13 cellular contexts compared by ENCODE assay signal in genomic region chr6:85401186-85402062, GRCh38. TPM values are rescaled to one million over a fixed set of nuclear protein-coding genes. Genes with fewer than 3 reads are reported as not detected.
DNase-seq lines count a peak whose midpoint lies in the region; ATAC-seq lines count a peak whose summit lies in the region.
"Had no signal": no experiment of that assay in that cellular context is flagged by ENCODE, and none has a peak within 500 bp of the region (broad histone marks: within the 10 kb centered on the region; RNA-seq: fewer than 3 reads in every experiment).

No MANE protein-coding gene starts in this region.

- no peak overlapping the region for H2BK5ac ChIP-seq in mesendoderm (ENCODE audit: low read length)

- peak; percentile 33 for DNase-seq in activated CD8-positive, alpha-beta T cell treated with anti-CD3 and anti-CD28 coated beads, Interleukin-2, amount 10 ng/mL, durations not matched to agents 7 days and 5 days
- no peak for DNase-seq in mesendoderm
- no peak for DNase-seq in H7
- DNase-seq in activated T-cell treated with anti-CD3 and anti-CD28 coated beads, Interleukin-2, amount 50 U/mL, for 48 hours, result no peak
- DNase-seq in amygdala (lab: John Stamatoyannopoulos, UW), result no peak
- DNase-seq in NCI-H510A treated with DMSO at 0.1 percent for 48 hours (lab: John Stamatoyannopoulos, UW), result no peak
- DNase-seq: lower lobe of right lung; NCI-H2171; stimulated activated CD4-positive, alpha-beta T cell treated with anti-CD3 and anti-CD28 coated beads, Interleukin-4, amount 100 ng/mL, for 1 hour; T1000 had no signal

- H3K79me1 ChIP-seq in mesendoderm (ENCODE audit: low read length), result no peaks in the 10 kb centered on the region

- no peak overlapping the region for H4K8ac ChIP-seq in mesendoderm (ENCODE audit: low read depth, low read length)

- peak overlapping the region; percentile 37 for H3K4ac ChIP-seq in mesendoderm (ENCODE audit: low read depth, low read length)

- no peaks in the 10 kb centered on the region for H3K36me3 Mint-ChIP-seq in activated CD8-positive, alpha-beta T cell treated with anti-CD3 and anti-CD28 coated beads, Interleukin-2, amount 10 ng/mL, durations not matched to agents 7 days and 5 days (ENCODE audit: low read depth)
- H3K36me3 Mint-ChIP-seq: CD14-positive monocyte had no signal

- H3K27me3 Mint-ChIP-seq in activated CD8-positive, alpha-beta T cell treated with anti-CD3 and anti-CD28 coated beads, Interleukin-2, amount 10 ng/mL, durations not matched to agents 7 days and 5 days (ENCODE audit: low read depth), result no peaks in the 10 kb centered on the region

- no peak overlapping the region for H3K4me3 ChIP-seq in ACC112 (ENCODE audit: low read depth, low read length)
- H3K4me3 ChIP-seq in mesendoderm (ENCODE audit: low read length), result no peak overlapping the region
- H3K4me3 ChIP-seq in H7 (ENCODE audit: insufficient read depth, low read depth, low read length), result no peak overlapping the region
- H3K4me3 ChIP-seq: lower lobe of right lung had no signal

- H3K4me2 ChIP-seq in mesendoderm (ENCODE audit: low read length), result no peak overlapping the region

- POLR2A ChIA-PET in activated CD8-positive, alpha-beta T cell treated with anti-CD3 and anti-CD28 coated beads, Interleukin-2, amount 10 ng/mL, durations not matched to agents 7 days and 5 days (lab: Charles Lee), result interaction anchor here (1.5 to 2.3 kb wide), 2 partner anchors 49 to 277 kb away, joined by 4 to 18 read pairs; partner anchors contain the start of gene NT5E

- peak; percentile 36 for ATAC-seq in GM18868 (IDR thresholded peaks at IDR 0.05; ENCODE audit: unreplicated experiment)
- ATAC-seq in activated CD8-positive, alpha-beta T cell treated with anti-CD3 and anti-CD28 coated beads, Interleukin-2, amount 10 ng/mL, durations not matched to agents 7 days and 5 days, result peak; percentile 60
- ATAC-seq: lower lobe of right lung had no signal

- CTCF ChIA-PET in activated CD8-positive, alpha-beta T cell treated with anti-CD3 and anti-CD28 coated beads, Interleukin-2, amount 10 ng/mL, durations not matched to agents 7 days and 5 days (lab: Charles Lee), result interaction anchor here (0.6 to 6.7 kb wide), 8 partner anchors 13 to 82 kb away, joined by 3 to 54 read pairs (median 3); partner anchors contain the start of gene NT5E

- H3K23ac ChIP-seq in mesendoderm (ENCODE audit: low read length), result no peak overlapping the region

- peaks cover 63% of the 10 kb centered on the region for H3K4me1 Mint-ChIP-seq in activated CD8-positive, alpha-beta T cell treated with anti-CD3 and anti-CD28 coated beads, Interleukin-2, amount 10 ng/mL, durations not matched to agents 7 days and 5 days (ENCODE audit: low read depth)
- H3K4me1 Mint-ChIP-seq: CD14-positive monocyte had no signal

- peaks cover 5% of the 10 kb centered on the region for H3K9me3 Mint-ChIP-seq in activated CD8-positive, alpha-beta T cell treated with anti-CD3 and anti-CD28 coated beads, Interleukin-2, amount 10 ng/mL, durations not matched to agents 7 days and 5 days (ENCODE audit: insufficient read depth)

- H3K36me3 ChIP-seq in ACC112 (ENCODE audit: insufficient read depth, low read length) (no peaks in the 10 kb centered on the region), mesendoderm (ENCODE audit: control insufficient read depth, insufficient read depth, low read length) (no peaks in the 10 kb centered on the region), H7 (replicated peaks; ENCODE audit: control insufficient read depth, insufficient read depth, low read length) (no peaks in the 10 kb centered on the region)
- H3K36me3 ChIP-seq: lower lobe of right lung had no signal

- peak overlapping the region; percentile 71 for H2AFZ ChIP-seq in ACC112 (ENCODE audit: low read length, unreplicated experiment)

- H4K5ac ChIP-seq in mesendoderm (ENCODE audit: low read length), result no peak overlapping the region

- peak overlapping the region; percentile 42 for H2BK15ac ChIP-seq in mesendoderm (replicated peaks; ENCODE audit: low read depth)

- H3K27me3 ChIP-seq in ACC112 (ENCODE audit: insufficient read depth, low read length) (no peaks in the 10 kb centered on the region), mesendoderm (ENCODE audit: insufficient read depth, low read length, poor library complexity) (no peaks in the 10 kb centered on the region), H7 (ENCODE audit: control insufficient read depth, insufficient read depth, low read length) (no peaks in the 10 kb centered on the region)

- H2BK120ac ChIP-seq in mesendoderm (ENCODE audit: low read depth, low read length), result no peak overlapping the region

- H3K9ac ChIP-seq in mesendoderm (ENCODE audit: low read length), result no peak overlapping the region

- H3K4me1 ChIP-seq in ACC112 (ENCODE audit: control insufficient read depth, insufficient read depth, low read length, unreplicated experiment) (peaks cover 55% of the 10 kb centered on the region), mesendoderm (ENCODE audit: control insufficient read depth, low read depth, low read length) (peaks cover 2% of the 10 kb centered on the region)

- H2AK5ac ChIP-seq in mesendoderm (ENCODE audit: low read length), result no peak overlapping the region

- H3K56ac ChIP-seq in mesendoderm (ENCODE audit: low read length), result peak overlapping the region; percentile 4

- H3K4me3 Mint-ChIP-seq in activated CD8-positive, alpha-beta T cell treated with anti-CD3 and anti-CD28 coated beads, Interleukin-2, amount 10 ng/mL, durations not matched to agents 7 days and 5 days, result peak overlapping the region; percentile 16
- H3K4me3 Mint-ChIP-seq: CD14-positive monocyte had no signal

- peak overlapping the region; percentile 74 for H3K27ac Mint-ChIP-seq in activated CD8-positive, alpha-beta T cell treated with anti-CD3 and anti-CD28 coated beads, Interleukin-2, amount 10 ng/mL, durations not matched to agents 7 days and 5 days

- H3K79me2 ChIP-seq in ACC112 (ENCODE audit: control insufficient read depth, insufficient read depth, low read length, unreplicated experiment) (no peaks in the 10 kb centered on the region), mesendoderm (ENCODE audit: control insufficient read depth, insufficient read depth, low read length) (no peaks in the 10 kb centered on the region)

- peak overlapping the region; percentile 34 for H3K18ac ChIP-seq in mesendoderm (ENCODE audit: low read length)

- H3K27ac ChIP-seq in ACC112 (ENCODE audit: low read depth, low read length) (peak overlapping the region; percentile 100), mesendoderm (ENCODE audit: low read depth, low read length) (no peak overlapping the region)
- H3K27ac ChIP-seq: lower lobe of right lung had no signal

- WGBS in mesendoderm (ENCODE audit: extremely low coverage, insufficient coverage, low lambda C conversion rate), result no CpG with 5 or more reads among the region's 6 CpGs

RNA-seq across cellular contexts. Expression of gene NT5E, which starts 48.5 kb away (rescaled TPM):
- 1 to 10 TPM; 7.4 to 7.6 TPM for total RNA-seq in activated CD8-positive, alpha-beta T cell treated with anti-CD3 and anti-CD28 coated beads, Interleukin-2, amount 10 ng/mL, durations not matched to agents 7 days and 5 days
- 0.62 TPM for polyA plus RNA-seq in mesendoderm (2013, experiment 1 of 2)
- polyA plus RNA-seq in mesendoderm (2013, experiment 2 of 2), result 0.50 TPM
- total RNA-seq in H7 (2014; rRNA removed; shearing (Covaris generic)), result 0.94 and 1.4 TPM in 2 replicates
